In genomic region chr22:37488337-37489135, GRCh38 we compare ENCODE assay signal across 2 cellular contexts.
TF ChIP-seq lines count a peak whose summit lies in the region.

No MANE protein-coding gene starts in this region.

TF ChIP-seq in WTC11, 78 proteins besides CTCF, POLR2A, EP300 and RAD21 (continued from another document):
- no peak for TF ChIP-seq FOXP4 (CRISPR knock-in tag; IDR thresholded peaks at IDR 0.05)
- no peak for TF ChIP-seq ZNF121 (CRISPR knock-in tag; IDR thresholded peaks at IDR 0.05)
- 0 out of 2 replicates have a peak, but pooled peaks have one; percentile 32 for TF ChIP-seq ZNF281 (CRISPR knock-in tag; IDR thresholded peaks at IDR 0.05)
TF ChIP-seq in WTC11: peak in this region for 2.

TF ChIP-seq in SK-N-SH treated with all-trans-retinoic acid at 6 μM for 48 hours, 23 proteins besides CTCF, POLR2A, EP300 and RAD21 (continued from another document):
- no peak for TF ChIP-seq POU6F1 (CRISPR knock-in tag; IDR thresholded peaks at IDR 0.05; ENCODE audit: borderline replicate concordance, low read depth)
- no peak for TF ChIP-seq ZNF565 (CRISPR knock-in tag; conservative IDR thresholded peaks at IDR 0.05; ENCODE audit: low read depth)
